8 cellular contexts compared by ENCODE assay signal in genomic region chr9:38026021-38026809, GRCh38. TPM values are rescaled to one million over a fixed set of nuclear protein-coding genes. Genes with fewer than 3 reads are reported as not detected.
A peak's percentile ranks its signal among the peaks of the same experiment; 100 is the strongest.
DNase-seq lines count a peak whose midpoint lies in the region; ATAC-seq and TF ChIP-seq lines count a peak whose summit lies in the region.

No MANE protein-coding gene starts in this region.

- TF ChIP-seq POLR2A in breast epithelium (IDR thresholded peaks at IDR 0.05) = no peak

- no peaks in the 10 kb centered on the region for H3K36me3 ChIP-seq in breast epithelium

- peaks cover 35 to 44% of the 10 kb centered on the region in 2 donors for H3K4me1 ChIP-seq in breast epithelium

- DNase-seq in DMS 273 (lab: John Stamatoyannopoulos, UW; ENCODE audit: unreplicated experiment) (peak; percentile 78), NCI-H1092 treated with DMSO at 0.1 percent for 48 hours (lab: John Stamatoyannopoulos, UW) (peak; percentile 67), breast epithelium (ENCODE audit: low spot score in 2 of 2) (no peak), lung microvascular endothelial cell (ENCODE audit: low read depth in 2 of 2) (peak; percentile 91 to 97)
- DNase-seq in naive thymus-derived CD8-positive, alpha-beta T cell = no peak
- no peak for DNase-seq in activated T-cell treated with anti-CD3 and anti-CD28 coated beads, Interleukin-2, amount 50 U/mL, for 1 hour

- H3K4me1 Mint-ChIP-seq in naive thymus-derived CD8-positive, alpha-beta T cell = peaks cover 2 to 11% (median 5%) of the 10 kb centered on the region in 4 donors

- no peaks in the 10 kb centered on the region for H3K9me3 ChIP-seq in breast epithelium

- no peaks in the 10 kb centered on the region for H3K27me3 ChIP-seq in breast epithelium

- TF ChIP-seq CTCF in breast epithelium (IDR thresholded peaks at IDR 0.05) = no peak

- peak overlapping the region; percentile 76 to 78 for H3K27ac ChIP-seq in breast epithelium

- ATAC-seq in GM19455 (IDR thresholded peaks at IDR 0.05; ENCODE audit: unreplicated experiment) = no peak
- ATAC-seq in HG03342 (IDR thresholded peaks at IDR 0.05; ENCODE audit: unreplicated experiment) = no peak
- no peak for ATAC-seq in naive thymus-derived CD8-positive, alpha-beta T cell

- H3K4me3 ChIP-seq in breast epithelium = no peak overlapping the region

- no peaks in the 10 kb centered on the region for H3K36me3 Mint-ChIP-seq in naive thymus-derived CD8-positive, alpha-beta T cell

- intact Hi-C loops in breast epithelium (cut with DNase I; ENCODE audit: low total_unique reads) = no loop called here

- POLR2A ChIA-PET in naive thymus-derived CD8-positive, alpha-beta T cell (lab: Charles Lee) = no interaction called here

- H3K9me3 Mint-ChIP-seq in naive thymus-derived CD8-positive, alpha-beta T cell = no peaks in the 10 kb centered on the region

- H3K4me3 Mint-ChIP-seq in naive thymus-derived CD8-positive, alpha-beta T cell = no peak overlapping the region

- no peaks in the 10 kb centered on the region for H3K27me3 Mint-ChIP-seq in naive thymus-derived CD8-positive, alpha-beta T cell

- H3K27ac Mint-ChIP-seq in naive thymus-derived CD8-positive, alpha-beta T cell = peak overlapping the region in 1 of 10 donors; percentile 45

RNA-seq across cellular contexts. Expression of gene SHB, which starts 42.8 kb away (rescaled TPM):
- total RNA-seq in breast epithelium = 10 to 100 TPM in 2 of 3 donors, 1 to 10 TPM in 1; 3.8 to 18.7 (median 17.9) TPM
- 13.3 and 22.6 TPM in 2 replicates for total RNA-seq in lung microvascular endothelial cell
- total RNA-seq in naive thymus-derived CD8-positive, alpha-beta T cell = 1 to 10 TPM in 1 of 2 experiments, under 1 TPM in 1; 0.91 to 1.2 TPM
- polyA plus RNA-seq in naive thymus-derived CD8-positive, alpha-beta T cell = under 1 TPM; 0.20 to 0.54 (median 0.29) TPM

Comparison
In these comparisons a context has a peak if more than half of its experiments do, and no peak if none do; other contexts are left out.
1. DNase-seq: peak in DMS 273 (single experiment), NCI-H1092 treated with DMSO at 0.1 percent for 48 hours (single experiment) and lung microvascular endothelial cell (2 of 2); none in breast epithelium (0 of 2), naive thymus-derived CD8-positive, alpha-beta T cell (0 of 10) and activated T-cell treated with anti-CD3 and anti-CD28 coated beads, Interleukin-2, amount 50 U/mL, for 1 hour (single experiment).